Comparison of ENCODE assay signal across 17 cellular contexts in the genomic region with DNA sequence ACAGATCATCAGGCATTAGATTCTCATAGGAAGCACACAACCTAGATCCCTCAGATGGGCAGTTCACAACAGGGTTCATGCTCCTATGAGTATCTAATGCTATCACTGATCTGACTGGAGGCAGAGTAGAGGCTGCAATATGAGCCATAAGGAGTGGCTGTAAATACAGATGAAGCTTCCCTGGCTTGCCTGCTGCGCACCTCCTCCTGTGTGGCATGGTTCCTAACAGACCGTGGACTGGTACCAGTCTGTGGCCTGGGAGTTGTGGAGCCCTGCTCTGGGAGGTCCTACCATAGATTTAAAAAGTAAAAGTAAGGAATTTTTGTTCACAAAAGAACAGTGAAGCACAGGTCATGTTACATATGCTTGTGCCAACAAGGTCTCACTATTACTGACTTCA. TPM values are rescaled to one million over a fixed set of nuclear protein-coding genes. Genes with fewer than 3 reads are reported as not detected.
"Had no signal": no experiment of that assay in that cellular context is flagged by ENCODE, and none has a peak within 500 bp of the region (broad histone marks: within the 10 kb centered on the region; RNA-seq: fewer than 3 reads in every experiment).

No MANE protein-coding gene starts in this region.

RNA-seq across cellular contexts. Expression of gene POTEJ, which starts 27.7 kb away (rescaled TPM):
- total RNA-seq: activated naive CD4-positive, alpha-beta T cell treated with anti-CD3 and anti-CD28 coated beads for 36 hours; activated naive CD4-positive, alpha-beta T cell treated with anti-CD3 and anti-CD28 coated beads, Interleukin-2, amount 50 U/mL, for 72 hours; activated naive CD8-positive, alpha-beta T cell treated with anti-CD3 and anti-CD28 coated beads for 36 hours; activated naive CD8-positive, alpha-beta T cell treated with anti-CD3 and anti-CD28 coated beads, Interleukin-2, amount 10 ng/mL, durations not matched to agents 7 days and 5 days; activated T-cell treated with anti-CD3 and anti-CD28 coated beads, Interleukin-2, amount 50 U/mL, for 4 hours; activated T-cell treated with anti-CD3 and anti-CD28 coated beads, Interleukin-2, amount 50 U/mL, for 72 hours; activated T-helper 1 cell treated with anti-CD3 and anti-CD28 coated beads, Interleukin-12 subunit alpha, Interleukin-12 subunit beta, Interleukin-2, Interleukin-4 antibody, amounts not matched to agents 30 ng/mL and 10 ng/mL and 1 ng/mL, durations not matched to agents 14 hours and 24 hours and 36 hours; activated T-helper 17 cell treated with anti-CD3 and anti-CD28 coated beads, Interleukin-2, amount 50 U/mL, for 72 hours; activated T-helper 2 cell treated with anti-CD3 and anti-CD28 coated beads, Interferon-gamma antibody, Interleukin-2, Interleukin-4, amounts not matched to agents 10 μg/mL and 5 μg/mL and 100 μg/mL, durations not matched to agents 14 hours and 24 hours and 36 hours; adrenal gland; ascending aorta; astrocyte; breast epithelium; bronchial epithelial cell; cardiac septum; chondrocyte had no signal
- polyA plus RNA-seq: adipose tissue, adrenal gland had no signal

RNA-seq across cellular contexts. Expression of gene CFC1, which starts 39.6 kb away (rescaled TPM):
- total RNA-seq: activated naive CD4-positive, alpha-beta T cell treated with anti-CD3 and anti-CD28 coated beads for 36 hours; activated naive CD4-positive, alpha-beta T cell treated with anti-CD3 and anti-CD28 coated beads, Interleukin-2, amount 50 U/mL, for 72 hours; activated naive CD8-positive, alpha-beta T cell treated with anti-CD3 and anti-CD28 coated beads for 36 hours; activated naive CD8-positive, alpha-beta T cell treated with anti-CD3 and anti-CD28 coated beads, Interleukin-2, amount 10 ng/mL, durations not matched to agents 7 days and 5 days; activated T-cell treated with anti-CD3 and anti-CD28 coated beads, Interleukin-2, amount 50 U/mL, for 72 hours; activated T-helper 1 cell treated with anti-CD3 and anti-CD28 coated beads, Interleukin-12 subunit alpha, Interleukin-12 subunit beta, Interleukin-2, Interleukin-4 antibody, amounts not matched to agents 30 ng/mL and 10 ng/mL and 1 ng/mL, durations not matched to agents 14 hours and 24 hours and 36 hours; activated T-helper 17 cell treated with anti-CD3 and anti-CD28 coated beads, Interleukin-2, amount 50 U/mL, for 72 hours; activated T-helper 2 cell treated with anti-CD3 and anti-CD28 coated beads, Interferon-gamma antibody, Interleukin-2, Interleukin-4, amounts not matched to agents 10 μg/mL and 5 μg/mL and 100 μg/mL, durations not matched to agents 14 hours and 24 hours and 36 hours; ascending aorta; astrocyte; breast epithelium; bronchial epithelial cell; cardiac septum; chondrocyte had no signal
